In genomic region chr9:137301086-137301947, GRCh38 we compare ENCODE assay signal across 8 cellular contexts. TPM values are rescaled to one million over a fixed set of nuclear protein-coding genes. Genes with fewer than 3 reads are reported as not detected.
DNase-seq lines count a peak whose midpoint lies in the region; ATAC-seq and TF ChIP-seq lines count a peak whose summit lies in the region.

No MANE protein-coding gene starts in this region.

- H3K4me3 ChIP-seq in parathyroid adenoma (ENCODE audit: low read depth, low read length), result peak overlapping the region; percentile 37

- no peaks in the 10 kb centered on the region for H3K79me2 ChIP-seq in parathyroid adenoma

- DNase-seq in DMS 273 (lab: John Stamatoyannopoulos, UW; ENCODE audit: unreplicated experiment) (peak; percentile 84), LHCN-M2 (ENCODE audit: low read depth) (peak; percentile 18), glomerular visceral epithelial cell (ENCODE audit: extremely low spot score) (peak; percentile 44), globus pallidus (ENCODE audit: low spot score) (no peak)
- DNase-seq in activated CD8-positive, alpha-beta memory T cell treated with anti-CD3 and anti-CD28 coated beads, Interleukin-2, amount 50 U/mL, for 48 hours, result peak; percentile 63

- no peaks in the 10 kb centered on the region for H3K27me3 ChIP-seq in parathyroid adenoma (ENCODE audit: control insufficient read depth, insufficient read depth, low read length)

- peak overlapping the region; percentile 42 for H2AFZ ChIP-seq in parathyroid adenoma

- no peak for TF ChIP-seq CTCF in parathyroid adenoma (IDR thresholded peaks at IDR 0.05)

- H3K4me2 ChIP-seq in parathyroid adenoma (ENCODE audit: low read length), result peak overlapping the region; percentile 68

- ATAC-seq in GM19328 (IDR thresholded peaks at IDR 0.05; ENCODE audit: unreplicated experiment) (peak; percentile 2), GM18870 (IDR thresholded peaks at IDR 0.05; ENCODE audit: unreplicated experiment) (no peak)

- H3K27ac ChIP-seq in parathyroid adenoma, result no peak overlapping the region

- H3K9ac ChIP-seq in parathyroid adenoma, result no peak overlapping the region

- no peaks in the 10 kb centered on the region for H3K36me3 ChIP-seq in parathyroid adenoma (ENCODE audit: control insufficient read depth, insufficient read depth, low read length)

- H3K9me3 ChIP-seq in parathyroid adenoma (ENCODE audit: control insufficient read depth, low read length), result no peaks in the 10 kb centered on the region

- H3K4me1 ChIP-seq in parathyroid adenoma, result no peaks in the 10 kb centered on the region

RNA-seq across cellular contexts. Expression of gene NRARP, which starts 0.8 kb away (rescaled TPM):
- 0.06 TPM in 1 of 2 replicates, not detected in the other for total RNA-seq in LHCN-M2 (2014; rRNA removed)
- 0.06 TPM for polyA plus RNA-seq in LHCN-M2 (2012)

RNA-seq across cellular contexts. Expression of gene TOR4A, which starts 23.8 kb away (rescaled TPM):
- 2.6 and 2.8 TPM in 2 replicates for total RNA-seq in LHCN-M2 (2014; rRNA removed)
- 2.3 TPM for polyA plus RNA-seq in LHCN-M2 (2012)

RNA-seq across cellular contexts. Expression of gene NELFB, which starts 46.2 kb away (rescaled TPM):
- 60.7 and 61.8 TPM in 2 replicates for total RNA-seq in LHCN-M2 (2014; rRNA removed)
- polyA plus RNA-seq in LHCN-M2 (2012), result 60.5 TPM

RNA-seq across cellular contexts. Expression of gene STPG3, which starts 50.2 kb away (rescaled TPM):
- total RNA-seq in LHCN-M2 (2014; rRNA removed), result not detected in 2 replicates
- not detected for polyA plus RNA-seq in LHCN-M2 (2012)
